In the genomic region with DNA sequence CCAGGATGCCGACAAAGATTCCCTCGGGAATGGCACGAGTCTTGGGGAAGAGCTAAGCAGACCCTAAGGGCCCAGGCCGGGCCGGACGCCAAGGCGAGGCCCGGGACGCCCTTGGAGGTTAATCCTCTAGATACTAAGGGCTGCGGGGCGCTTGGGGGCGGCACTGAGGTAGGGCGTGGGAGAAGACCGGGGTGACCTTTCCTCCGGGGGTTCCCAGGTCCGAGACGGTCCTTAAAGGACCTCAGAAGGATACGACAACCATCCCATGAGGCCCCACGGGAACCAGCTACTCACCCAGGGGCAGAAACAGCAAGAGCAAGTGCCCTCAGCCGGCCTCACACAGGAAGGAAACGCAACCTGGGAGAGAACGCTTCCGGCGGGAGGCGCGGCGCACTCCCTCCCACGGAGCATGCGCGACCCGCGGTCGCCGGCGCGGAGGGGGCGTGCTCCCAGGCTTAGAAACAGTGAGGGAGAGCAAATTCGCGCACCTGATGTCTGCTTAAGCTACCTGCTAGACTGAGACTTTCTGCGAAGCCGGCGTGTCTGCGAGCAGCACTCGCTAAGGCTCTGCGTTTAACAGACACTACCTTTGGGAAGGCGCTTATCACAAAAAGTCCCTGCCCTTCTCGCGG, we compare ENCODE assay signal across 1 cellular context.
A peak's percentile ranks its signal among the peaks of the same experiment; 100 is the strongest.
TF ChIP-seq lines count a peak whose summit lies in the region.

A gene with protein sequence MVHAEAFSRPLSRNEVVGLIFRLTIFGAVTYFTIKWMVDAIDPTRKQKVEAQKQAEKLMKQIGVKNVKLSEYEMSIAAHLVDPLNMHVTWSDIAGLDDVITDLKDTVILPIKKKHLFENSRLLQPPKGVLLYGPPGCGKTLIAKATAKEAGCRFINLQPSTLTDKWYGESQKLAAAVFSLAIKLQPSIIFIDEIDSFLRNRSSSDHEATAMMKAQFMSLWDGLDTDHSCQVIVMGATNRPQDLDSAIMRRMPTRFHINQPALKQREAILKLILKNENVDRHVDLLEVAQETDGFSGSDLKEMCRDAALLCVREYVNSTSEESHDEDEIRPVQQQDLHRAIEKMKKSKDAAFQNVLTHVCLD (minus strand): TSS at position 354 of the 632 bp plus-strand sequence. CDS start 3,627 bp downstream, outside the sequence.

TF ChIP-seq in HepG2, 621 proteins besides CTCF, POLR2A, EP300 and RAD21 (continued from another document and continues in another):
- TF ChIP-seq, protein P1, sequence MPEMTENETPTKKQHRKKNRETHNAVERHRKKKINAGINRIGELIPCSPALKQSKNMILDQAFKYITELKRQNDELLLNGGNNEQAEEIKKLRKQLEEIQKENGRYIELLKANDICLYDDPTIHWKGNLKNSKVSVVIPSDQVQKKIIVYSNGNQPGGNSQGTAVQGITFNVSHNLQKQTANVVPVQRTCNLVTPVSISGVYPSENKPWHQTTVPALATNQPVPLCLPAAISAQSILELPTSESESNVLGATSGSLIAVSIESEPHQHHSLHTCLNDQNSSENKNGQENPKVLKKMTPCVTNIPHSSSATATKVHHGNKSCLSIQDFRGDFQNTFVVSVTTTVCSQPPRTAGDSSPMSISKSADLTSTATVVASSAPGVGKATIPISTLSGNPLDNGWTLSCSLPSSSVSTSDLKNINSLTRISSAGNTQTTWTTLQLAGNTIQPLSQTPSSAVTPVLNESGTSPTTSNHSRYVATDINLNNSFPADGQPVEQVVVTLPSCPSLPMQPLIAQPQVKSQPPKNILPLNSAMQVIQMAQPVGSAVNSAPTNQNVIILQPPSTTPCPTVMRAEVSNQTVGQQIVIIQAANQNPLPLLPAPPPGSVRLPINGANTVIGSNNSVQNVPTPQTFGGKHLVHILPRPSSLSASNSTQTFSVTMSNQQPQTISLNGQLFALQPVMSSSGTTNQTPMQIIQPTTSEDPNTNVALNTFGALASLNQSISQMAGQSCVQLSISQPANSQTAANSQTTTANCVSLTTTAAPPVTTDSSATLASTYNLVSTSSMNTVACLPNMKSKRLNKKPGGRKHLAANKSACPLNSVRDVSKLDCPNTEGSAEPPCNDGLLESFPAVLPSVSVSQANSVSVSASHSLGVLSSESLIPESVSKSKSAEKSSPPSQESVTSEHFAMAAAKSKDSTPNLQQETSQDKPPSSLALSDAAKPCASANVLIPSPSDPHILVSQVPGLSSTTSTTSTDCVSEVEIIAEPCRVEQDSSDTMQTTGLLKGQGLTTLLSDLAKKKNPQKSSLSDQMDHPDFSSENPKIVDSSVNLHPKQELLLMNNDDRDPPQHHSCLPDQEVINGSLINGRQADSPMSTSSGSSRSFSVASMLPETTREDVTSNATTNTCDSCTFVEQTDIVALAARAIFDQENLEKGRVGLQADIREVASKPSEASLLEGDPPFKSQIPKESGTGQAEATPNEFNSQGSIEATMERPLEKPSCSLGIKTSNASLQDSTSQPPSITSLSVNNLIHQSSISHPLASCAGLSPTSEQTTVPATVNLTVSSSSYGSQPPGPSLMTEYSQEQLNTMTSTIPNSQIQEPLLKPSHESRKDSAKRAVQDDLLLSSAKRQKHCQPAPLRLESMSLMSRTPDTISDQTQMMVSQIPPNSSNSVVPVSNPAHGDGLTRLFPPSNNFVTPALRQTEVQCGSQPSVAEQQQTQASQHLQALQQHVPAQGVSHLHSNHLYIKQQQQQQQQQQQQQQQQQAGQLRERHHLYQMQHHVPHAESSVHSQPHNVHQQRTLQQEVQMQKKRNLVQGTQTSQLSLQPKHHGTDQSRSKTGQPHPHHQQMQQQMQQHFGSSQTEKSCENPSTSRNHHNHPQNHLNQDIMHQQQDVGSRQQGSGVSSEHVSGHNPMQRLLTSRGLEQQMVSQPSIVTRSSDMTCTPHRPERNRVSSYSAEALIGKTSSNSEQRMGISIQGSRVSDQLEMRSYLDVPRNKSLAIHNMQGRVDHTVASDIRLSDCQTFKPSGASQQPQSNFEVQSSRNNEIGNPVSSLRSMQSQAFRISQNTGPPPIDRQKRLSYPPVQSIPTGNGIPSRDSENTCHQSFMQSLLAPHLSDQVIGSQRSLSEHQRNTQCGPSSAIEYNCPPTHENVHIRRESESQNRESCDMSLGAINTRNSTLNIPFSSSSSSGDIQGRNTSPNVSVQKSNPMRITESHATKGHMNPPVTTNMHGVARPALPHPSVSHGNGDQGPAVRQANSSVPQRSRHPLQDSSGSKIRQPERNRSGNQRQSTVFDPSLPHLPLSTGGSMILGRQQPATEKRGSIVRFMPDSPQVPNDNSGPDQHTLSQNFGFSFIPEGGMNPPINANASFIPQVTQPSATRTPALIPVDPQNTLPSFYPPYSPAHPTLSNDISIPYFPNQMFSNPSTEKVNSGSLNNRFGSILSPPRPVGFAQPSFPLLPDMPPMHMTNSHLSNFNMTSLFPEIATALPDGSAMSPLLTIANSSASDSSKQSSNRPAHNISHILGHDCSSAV (CRISPR knock-in tag; IDR thresholded peaks at IDR 0.05; ENCODE audit: borderline replicate concordance), result no peak
- TF ChIP-seq, protein P2, sequence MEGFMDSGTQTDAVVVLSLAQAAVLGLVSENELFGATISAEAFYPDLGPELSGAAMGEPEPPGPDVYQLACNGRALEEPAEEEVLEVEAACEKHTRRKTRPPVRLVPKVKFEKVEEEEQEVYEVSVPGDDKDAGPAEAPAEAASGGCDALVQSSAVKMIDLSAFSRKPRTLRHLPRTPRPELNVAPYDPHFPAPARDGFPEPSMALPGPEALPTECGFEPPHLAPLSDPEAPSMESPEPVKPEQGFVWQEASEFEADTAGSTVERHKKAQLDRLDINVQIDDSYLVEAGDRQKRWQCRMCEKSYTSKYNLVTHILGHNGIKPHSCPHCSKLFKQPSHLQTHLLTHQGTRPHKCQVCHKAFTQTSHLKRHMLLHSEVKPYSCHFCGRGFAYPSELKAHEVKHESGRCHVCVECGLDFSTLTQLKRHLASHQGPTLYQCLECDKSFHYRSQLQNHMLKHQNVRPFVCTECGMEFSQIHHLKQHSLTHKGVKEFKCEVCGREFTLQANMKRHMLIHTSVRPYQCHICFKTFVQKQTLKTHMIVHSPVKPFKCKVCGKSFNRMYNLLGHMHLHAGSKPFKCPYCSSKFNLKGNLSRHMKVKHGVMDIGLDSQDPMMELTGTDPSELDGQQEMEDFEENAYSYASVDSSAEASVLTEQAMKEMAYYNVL (CRISPR knock-in tag; IDR thresholded peaks at IDR 0.05; ENCODE audit: borderline replicate concordance), result peak; percentile 40; the same call in 1 of the 2 replicates
- TF ChIP-seq MTF1 (CRISPR knock-in tag; IDR thresholded peaks at IDR 0.05), result peak; percentile 37; the same call in 1 of the 2 replicates
- TF ChIP-seq RFXANK (CRISPR knock-in tag; IDR thresholded peaks at IDR 0.05), result no peak
- 0 out of 2 replicates have a peak, but pooled peaks have one; percentile 53 for TF ChIP-seq ZNF614 (CRISPR knock-in tag; IDR thresholded peaks at IDR 0.05; ENCODE audit: borderline replicate concordance)
- TF ChIP-seq DR1 (CRISPR knock-in tag; IDR thresholded peaks at IDR 0.05), result 0 out of 2 replicates have a peak, but pooled peaks have one; percentile 62
- TF ChIP-seq ZNF562 (CRISPR knock-in tag; IDR thresholded peaks at IDR 0.05; ENCODE audit: borderline replicate concordance), result no peak
- no peak for TF ChIP-seq SCMH1 (CRISPR knock-in tag; IDR thresholded peaks at IDR 0.05; ENCODE audit: borderline replicate concordance)
- TF ChIP-seq AKAP8 (CRISPR knock-in tag; IDR thresholded peaks at IDR 0.05), result peak; percentile 38; the same call in 1 of the 2 replicates
- TF ChIP-seq YEATS2 (CRISPR knock-in tag; IDR thresholded peaks at IDR 0.05; ENCODE audit: borderline replicate concordance), result peak; percentile 83
- TF ChIP-seq, protein P3, sequence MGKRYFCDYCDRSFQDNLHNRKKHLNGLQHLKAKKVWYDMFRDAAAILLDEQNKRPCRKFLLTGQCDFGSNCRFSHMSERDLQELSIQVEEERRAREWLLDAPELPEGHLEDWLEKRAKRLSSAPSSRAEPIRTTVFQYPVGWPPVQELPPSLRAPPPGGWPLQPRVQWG (CRISPR knock-in tag; IDR thresholded peaks at IDR 0.05; ENCODE audit: borderline replicate concordance, low read depth), result no peak
- TF ChIP-seq EEA1 (CRISPR knock-in tag; IDR thresholded peaks at IDR 0.05; ENCODE audit: borderline replicate concordance), result no peak
- TF ChIP-seq, protein P4, sequence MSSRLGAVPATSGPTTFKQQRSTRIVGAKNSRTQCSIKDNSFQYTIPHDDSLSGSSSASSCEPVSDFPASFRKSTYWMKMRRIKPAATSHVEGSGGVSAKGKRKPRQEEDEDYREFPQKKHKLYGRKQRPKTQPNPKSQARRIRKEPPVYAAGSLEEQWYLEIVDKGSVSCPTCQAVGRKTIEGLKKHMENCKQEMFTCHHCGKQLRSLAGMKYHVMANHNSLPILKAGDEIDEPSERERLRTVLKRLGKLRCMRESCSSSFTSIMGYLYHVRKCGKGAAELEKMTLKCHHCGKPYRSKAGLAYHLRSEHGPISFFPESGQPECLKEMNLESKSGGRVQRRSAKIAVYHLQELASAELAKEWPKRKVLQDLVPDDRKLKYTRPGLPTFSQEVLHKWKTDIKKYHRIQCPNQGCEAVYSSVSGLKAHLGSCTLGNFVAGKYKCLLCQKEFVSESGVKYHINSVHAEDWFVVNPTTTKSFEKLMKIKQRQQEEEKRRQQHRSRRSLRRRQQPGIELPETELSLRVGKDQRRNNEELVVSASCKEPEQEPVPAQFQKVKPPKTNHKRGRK (CRISPR knock-in tag; IDR thresholded peaks at IDR 0.05), result no peak
- no peak for TF ChIP-seq KDM6A (CRISPR knock-in tag; IDR thresholded peaks at IDR 0.05; ENCODE audit: low read depth)
- TF ChIP-seq, protein P5, sequence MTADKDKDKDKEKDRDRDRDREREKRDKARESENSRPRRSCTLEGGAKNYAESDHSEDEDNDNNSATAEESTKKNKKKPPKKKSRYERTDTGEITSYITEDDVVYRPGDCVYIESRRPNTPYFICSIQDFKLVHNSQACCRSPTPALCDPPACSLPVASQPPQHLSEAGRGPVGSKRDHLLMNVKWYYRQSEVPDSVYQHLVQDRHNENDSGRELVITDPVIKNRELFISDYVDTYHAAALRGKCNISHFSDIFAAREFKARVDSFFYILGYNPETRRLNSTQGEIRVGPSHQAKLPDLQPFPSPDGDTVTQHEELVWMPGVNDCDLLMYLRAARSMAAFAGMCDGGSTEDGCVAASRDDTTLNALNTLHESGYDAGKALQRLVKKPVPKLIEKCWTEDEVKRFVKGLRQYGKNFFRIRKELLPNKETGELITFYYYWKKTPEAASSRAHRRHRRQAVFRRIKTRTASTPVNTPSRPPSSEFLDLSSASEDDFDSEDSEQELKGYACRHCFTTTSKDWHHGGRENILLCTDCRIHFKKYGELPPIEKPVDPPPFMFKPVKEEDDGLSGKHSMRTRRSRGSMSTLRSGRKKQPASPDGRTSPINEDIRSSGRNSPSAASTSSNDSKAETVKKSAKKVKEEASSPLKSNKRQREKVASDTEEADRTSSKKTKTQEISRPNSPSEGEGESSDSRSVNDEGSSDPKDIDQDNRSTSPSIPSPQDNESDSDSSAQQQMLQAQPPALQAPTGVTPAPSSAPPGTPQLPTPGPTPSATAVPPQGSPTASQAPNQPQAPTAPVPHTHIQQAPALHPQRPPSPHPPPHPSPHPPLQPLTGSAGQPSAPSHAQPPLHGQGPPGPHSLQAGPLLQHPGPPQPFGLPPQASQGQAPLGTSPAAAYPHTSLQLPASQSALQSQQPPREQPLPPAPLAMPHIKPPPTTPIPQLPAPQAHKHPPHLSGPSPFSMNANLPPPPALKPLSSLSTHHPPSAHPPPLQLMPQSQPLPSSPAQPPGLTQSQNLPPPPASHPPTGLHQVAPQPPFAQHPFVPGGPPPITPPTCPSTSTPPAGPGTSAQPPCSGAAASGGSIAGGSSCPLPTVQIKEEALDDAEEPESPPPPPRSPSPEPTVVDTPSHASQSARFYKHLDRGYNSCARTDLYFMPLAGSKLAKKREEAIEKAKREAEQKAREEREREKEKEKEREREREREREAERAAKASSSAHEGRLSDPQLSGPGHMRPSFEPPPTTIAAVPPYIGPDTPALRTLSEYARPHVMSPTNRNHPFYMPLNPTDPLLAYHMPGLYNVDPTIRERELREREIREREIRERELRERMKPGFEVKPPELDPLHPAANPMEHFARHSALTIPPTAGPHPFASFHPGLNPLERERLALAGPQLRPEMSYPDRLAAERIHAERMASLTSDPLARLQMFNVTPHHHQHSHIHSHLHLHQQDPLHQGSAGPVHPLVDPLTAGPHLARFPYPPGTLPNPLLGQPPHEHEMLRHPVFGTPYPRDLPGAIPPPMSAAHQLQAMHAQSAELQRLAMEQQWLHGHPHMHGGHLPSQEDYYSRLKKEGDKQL (CRISPR knock-in tag; IDR thresholded peaks at IDR 0.05; ENCODE audit: low read depth), result no peak
- peak; percentile 12; the same call in 1 of the 3 replicates for TF ChIP-seq MXI1 (IDR thresholded peaks at IDR 0.05; ENCODE audit: borderline replicate concordance, low read depth, low read length)
- no peak for TF ChIP-seq ATF7 (IDR thresholded peaks at IDR 0.05)
- no peak for TF ChIP-seq ATF7 (CRISPR knock-in tag; IDR thresholded peaks at IDR 0.05)
- TF ChIP-seq ZNF335 (CRISPR knock-in tag; IDR thresholded peaks at IDR 0.05), result no peak; the same call in 1 of the 2 replicates
- TF ChIP-seq CAMTA2 (CRISPR knock-in tag; IDR thresholded peaks at IDR 0.05; ENCODE audit: borderline replicate concordance), result no peak
- no peak for TF ChIP-seq ZNF572 (CRISPR knock-in tag; IDR thresholded peaks at IDR 0.05)
- TF ChIP-seq ZNF34 (CRISPR knock-in tag; IDR thresholded peaks at IDR 0.05; ENCODE audit: borderline replicate concordance), result no peak
- no peak for TF ChIP-seq ZSCAN9 (CRISPR knock-in tag; IDR thresholded peaks at IDR 0.05; ENCODE audit: borderline replicate concordance)
- TF ChIP-seq, protein P6, sequence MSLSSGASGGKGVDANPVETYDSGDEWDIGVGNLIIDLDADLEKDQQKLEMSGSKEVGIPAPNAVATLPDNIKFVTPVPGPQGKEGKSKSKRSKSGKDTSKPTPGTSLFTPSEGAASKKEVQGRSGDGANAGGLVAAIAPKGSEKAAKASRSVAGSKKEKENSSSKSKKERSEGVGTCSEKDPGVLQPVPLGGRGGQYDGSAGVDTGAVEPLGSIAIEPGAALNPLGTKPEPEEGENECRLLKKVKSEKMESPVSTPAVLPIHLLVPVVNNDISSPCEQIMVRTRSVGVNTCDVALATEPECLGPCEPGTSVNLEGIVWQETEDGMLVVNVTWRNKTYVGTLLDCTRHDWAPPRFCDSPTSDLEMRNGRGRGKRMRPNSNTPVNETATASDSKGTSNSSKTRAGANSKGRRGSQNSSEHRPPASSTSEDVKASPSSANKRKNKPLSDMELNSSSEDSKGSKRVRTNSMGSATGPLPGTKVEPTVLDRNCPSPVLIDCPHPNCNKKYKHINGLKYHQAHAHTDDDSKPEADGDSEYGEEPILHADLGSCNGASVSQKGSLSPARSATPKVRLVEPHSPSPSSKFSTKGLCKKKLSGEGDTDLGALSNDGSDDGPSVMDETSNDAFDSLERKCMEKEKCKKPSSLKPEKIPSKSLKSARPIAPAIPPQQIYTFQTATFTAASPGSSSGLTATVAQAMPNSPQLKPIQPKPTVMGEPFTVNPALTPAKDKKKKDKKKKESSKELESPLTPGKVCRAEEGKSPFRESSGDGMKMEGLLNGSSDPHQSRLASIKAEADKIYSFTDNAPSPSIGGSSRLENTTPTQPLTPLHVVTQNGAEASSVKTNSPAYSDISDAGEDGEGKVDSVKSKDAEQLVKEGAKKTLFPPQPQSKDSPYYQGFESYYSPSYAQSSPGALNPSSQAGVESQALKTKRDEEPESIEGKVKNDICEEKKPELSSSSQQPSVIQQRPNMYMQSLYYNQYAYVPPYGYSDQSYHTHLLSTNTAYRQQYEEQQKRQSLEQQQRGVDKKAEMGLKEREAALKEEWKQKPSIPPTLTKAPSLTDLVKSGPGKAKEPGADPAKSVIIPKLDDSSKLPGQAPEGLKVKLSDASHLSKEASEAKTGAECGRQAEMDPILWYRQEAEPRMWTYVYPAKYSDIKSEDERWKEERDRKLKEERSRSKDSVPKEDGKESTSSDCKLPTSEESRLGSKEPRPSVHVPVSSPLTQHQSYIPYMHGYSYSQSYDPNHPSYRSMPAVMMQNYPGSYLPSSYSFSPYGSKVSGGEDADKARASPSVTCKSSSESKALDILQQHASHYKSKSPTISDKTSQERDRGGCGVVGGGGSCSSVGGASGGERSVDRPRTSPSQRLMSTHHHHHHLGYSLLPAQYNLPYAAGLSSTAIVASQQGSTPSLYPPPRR (CRISPR knock-in tag; IDR thresholded peaks at IDR 0.05; ENCODE audit: borderline replicate concordance), result no peak
- TF ChIP-seq HOXA3 (CRISPR knock-in tag; IDR thresholded peaks at IDR 0.05), result peak; percentile 70; the same call in 1 of the 2 replicates
- no peak for TF ChIP-seq NFIC (IDR thresholded peaks at IDR 0.05; ENCODE audit: low read length)
- no peak for TF ChIP-seq RFX3 (CRISPR knock-in tag; IDR thresholded peaks at IDR 0.05)
